ENCODE assay signal across 8 cellular contexts in the genomic region with DNA sequence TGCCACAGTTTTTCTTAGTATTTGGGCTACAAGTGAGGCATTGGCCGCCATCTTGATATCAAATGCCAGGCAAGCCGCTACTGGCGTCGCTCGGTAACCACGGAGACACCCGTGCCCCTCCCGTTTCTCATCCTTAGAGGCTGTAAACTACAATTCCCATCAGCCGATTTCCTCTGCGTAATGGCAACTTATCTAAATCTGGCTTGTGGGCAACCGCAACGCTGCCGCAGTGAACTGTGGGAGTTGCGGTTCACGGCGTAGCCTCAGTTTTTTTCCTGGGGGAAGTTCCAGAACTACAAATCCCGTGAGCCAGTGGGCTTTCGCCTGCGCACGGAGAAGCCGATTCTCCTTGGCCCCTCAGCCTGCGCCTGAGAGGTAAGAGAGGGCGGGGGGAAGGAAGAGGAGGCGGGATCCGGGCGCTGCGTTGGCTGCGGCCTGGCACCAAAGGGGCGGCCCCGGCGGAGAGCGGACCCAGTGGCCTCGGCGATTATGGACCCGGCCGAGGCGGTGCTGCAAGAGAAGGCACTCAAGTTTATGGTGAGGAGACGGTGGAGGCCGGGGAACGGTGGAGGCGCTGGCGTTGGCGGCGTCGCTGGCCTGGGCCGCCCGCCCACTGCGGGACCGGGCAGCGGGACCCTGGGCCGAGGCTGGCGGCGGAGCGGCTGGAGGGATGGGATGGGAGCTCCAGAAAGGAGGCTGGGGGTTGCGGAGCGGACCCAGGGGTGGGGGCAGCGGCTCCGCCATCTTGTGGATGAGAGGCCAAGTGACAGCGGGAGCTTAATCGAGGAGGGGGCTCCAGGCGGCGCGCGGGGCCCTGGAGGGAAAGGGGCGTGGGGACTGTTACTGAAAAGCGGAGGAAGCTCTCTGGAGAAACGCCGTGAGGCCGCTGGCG. TPM values are rescaled to one million over a fixed set of nuclear protein-coding genes. Genes with fewer than 3 reads are reported as not detected.
DNase-seq lines count a peak whose midpoint lies in the region; ATAC-seq and TF ChIP-seq lines count a peak whose summit lies in the region.

A gene (plus strand): TSS at position 474 of the 892 bp plus-strand sequence. CDS start 16 bp downstream, at position 490.

- H3K27me3 Mint-ChIP-seq in central memory CD8-positive, alpha-beta T cell: peaks cover 20% of the 10 kb centered on the region

- no peaks in the 10 kb centered on the region for H3K9me3 ChIP-seq in spleen

- peaks cover 9% of the 10 kb centered on the region for H3K36me3 Mint-ChIP-seq in central memory CD8-positive, alpha-beta T cell (ENCODE audit: insufficient read depth)

- peak in 1 of 3 donors; percentile 30 for TF ChIP-seq POLR2A in spleen (IDR thresholded peaks at IDR 0.05)

- peak within 1 kb of the TSS; percentile 98 for H3K4me3 Mint-ChIP-seq in central memory CD8-positive, alpha-beta T cell

- peaks cover 0 to 8% (median 0%) of the 10 kb centered on the region in 6 donors for H3K36me3 ChIP-seq in spleen

- H3K4me1 ChIP-seq in spleen: peaks cover 0 to 33% (median 26%) of the 10 kb centered on the region in 6 donors

- ATAC-seq in GM19025 (IDR thresholded peaks at IDR 0.05; ENCODE audit: low read depth, unreplicated experiment) (peak; percentile 96), HG03342 (IDR thresholded peaks at IDR 0.05; ENCODE audit: unreplicated experiment) (peak; percentile 93)
- peak; percentile 94 for ATAC-seq in central memory CD8-positive, alpha-beta T cell (replicated peaks; ENCODE audit: extremely low read depth, poor library complexity, severe bottlenecking)

- peaks cover 38% of the 10 kb centered on the region for H3K4me1 Mint-ChIP-seq in central memory CD8-positive, alpha-beta T cell

- intact Hi-C loops in spleen (cut with DNase I; ENCODE audit: low total_unique reads): no loop called here

- peak within 1 kb of the TSS; percentile 70 to 97 (median 94) for H3K4me3 ChIP-seq in spleen

- 0 to 1% (median 0%) methylated on average over 36 to 70 of the region's 70 CpGs for WGBS in spleen, 5 donors

- TF ChIP-seq CTCF in AG09319 (IDR thresholded peaks at IDR 0.05; ENCODE audit: low read depth, low read length) (no peak; the same call in 1 of the 2 replicates), spleen (IDR thresholded peaks at IDR 0.05 in 8 of 11, conservative IDR thresholded peaks at IDR 0.05 in 3 of 11) (peak in 2 of 11 experiments; percentile 3 to 30)

- peak within 1 kb of the TSS; percentile 82 to 95 (median 92) for H3K27ac ChIP-seq in spleen

- DNase-seq in AG09319 (ENCODE audit: extremely low read depth, low read depth): peak; percentile 97
- DNase-seq in NCI-H446 (lab: John Stamatoyannopoulos, UW): peak; percentile 90 to 97
- DNase-seq in activated CD4-positive, CD25-positive, alpha-beta regulatory T cell treated with anti-CD3 and anti-CD28 coated beads, Interleukin-2, amount 50 U/mL, for 16 hours (ENCODE audit: low read depth, low spot score): peak; percentile 93
- DNase-seq in central memory CD8-positive, alpha-beta T cell (ENCODE audit: low spot score in 2 of 2): peak; percentile 89 to 97
- DNase-seq in inferior parietal cortex (ENCODE audit: extremely low spot score): peak; percentile 99
- peak; percentile 98 for DNase-seq in spleen

- H3K27ac Mint-ChIP-seq in central memory CD8-positive, alpha-beta T cell (ENCODE audit: low read depth): peak within 1 kb of the TSS; percentile 96

- peaks cover 0 to 21% (median 0%) of the 10 kb centered on the region in 7 donors for H3K27me3 ChIP-seq in spleen (replicated peaks in 1 of 7)

- H3K9me3 Mint-ChIP-seq in central memory CD8-positive, alpha-beta T cell: no peaks in the 10 kb centered on the region

RNA-seq across cellular contexts. Expression of the gene that starts here (rescaled TPM):
- total RNA-seq in spleen: 10 to 100 TPM; 16.9 to 23.9 (median 21.7) TPM
- polyA plus RNA-seq in spleen: 1 to 10 TPM; 2.7 to 5.3 (median 3.0) TPM

Comparison
In these comparisons a context has a peak if more than half of its experiments do, and no peak if none do; other contexts are left out.
1. Peak in every context shown above with its lines: DNase-seq, ATAC-seq, H3K4me3 ChIP-seq and H3K27ac ChIP-seq.